ENCODE assay signal across 14 cellular contexts in genomic region chr5:134549714-134550113, GRCh38. TPM values are rescaled to one million over a fixed set of nuclear protein-coding genes. Genes with fewer than 3 reads are reported as not detected.
A peak's percentile ranks its signal among the peaks of the same experiment; 100 is the strongest.
DNase-seq lines count a peak whose midpoint lies in the region; ATAC-seq, FAIRE-seq and TF ChIP-seq lines count a peak whose summit lies in the region.
"Had no signal": no experiment of that assay in that cellular context is flagged by ENCODE, and none has a peak within 500 bp of the region (broad histone marks: within the 10 kb centered on the region; RNA-seq: fewer than 3 reads in every experiment).

No MANE protein-coding gene starts in this region.

- H3K27me3 Mint-ChIP-seq in activated T-cell treated with anti-CD3 and anti-CD28 coated beads, Interleukin-2, amount 50 U/mL, for 4 hours (ENCODE audit: low read depth): no peaks in the 10 kb centered on the region

- no peaks in the 10 kb centered on the region for H3K27me3 ChIP-seq in bronchial epithelial cell (ENCODE audit: control insufficient read depth, insufficient read depth, low read length)

- peak overlapping the region; percentile 90 for H3K27ac Mint-ChIP-seq in stimulated activated effector memory CD8-positive, alpha-beta T cell treated with anti-CD3 and anti-CD28 coated beads, Interleukin-12 subunit alpha, Interleukin-12 subunit beta, amount 100 ng/mL, for 72 hours

- peak; percentile 23 to 34 for ATAC-seq in activated T-cell treated with anti-CD3 and anti-CD28 coated beads, Interleukin-2, amount 50 U/mL, for 4 hours
- peak; percentile 77 for ATAC-seq in stimulated activated effector memory CD8-positive, alpha-beta T cell treated with anti-CD3 and anti-CD28 coated beads, Interleukin-12 subunit alpha, Interleukin-12 subunit beta, amount 100 ng/mL, for 72 hours
- ATAC-seq in GM19351 (IDR thresholded peaks at IDR 0.05; ENCODE audit: unreplicated experiment) (no peak), Right ventricle myocardium superior (ENCODE audit: poor library complexity) (no peak)
- ATAC-seq: Right ventricle myocardium inferior had no signal

- no peak for TF ChIP-seq POLR2A in NB4 (IDR thresholded peaks at IDR 0.05; ENCODE audit: extremely low read depth, insufficient read length)

- no peak overlapping the region for H3K4me3 Mint-ChIP-seq in activated T-cell treated with anti-CD3 and anti-CD28 coated beads, Interleukin-2, amount 50 U/mL, for 4 hours
- no peak overlapping the region for H3K4me3 Mint-ChIP-seq in stimulated activated effector memory CD8-positive, alpha-beta T cell treated with anti-CD3 and anti-CD28 coated beads, Interleukin-12 subunit alpha, Interleukin-12 subunit beta, amount 100 ng/mL, for 72 hours

- H3K4me1 Mint-ChIP-seq in activated T-cell treated with anti-CD3 and anti-CD28 coated beads, Interleukin-2, amount 50 U/mL, for 4 hours (ENCODE audit: low read depth): peaks cover 60% of the 10 kb centered on the region
- peaks cover 60% of the 10 kb centered on the region for H3K4me1 Mint-ChIP-seq in stimulated activated effector memory CD8-positive, alpha-beta T cell treated with anti-CD3 and anti-CD28 coated beads, Interleukin-12 subunit alpha, Interleukin-12 subunit beta, amount 100 ng/mL, for 72 hours

- intact Hi-C loops in Right ventricle myocardium superior (cut with DNase I): no loop called here

- FAIRE-seq in bronchial epithelial cell (lab: Jason Lieb, UNC): no peak

- no peaks in the 10 kb centered on the region for H3K9me3 Mint-ChIP-seq in activated T-cell treated with anti-CD3 and anti-CD28 coated beads, Interleukin-2, amount 50 U/mL, for 4 hours
- H3K9me3 Mint-ChIP-seq in stimulated activated effector memory CD8-positive, alpha-beta T cell treated with anti-CD3 and anti-CD28 coated beads, Interleukin-12 subunit alpha, Interleukin-12 subunit beta, amount 100 ng/mL, for 72 hours: no peaks in the 10 kb centered on the region
- H3K9me3 Mint-ChIP-seq: activated T-helper 2 cell treated with anti-CD3 and anti-CD28 coated beads, Interferon-gamma antibody, Interleukin-2, Interleukin-4, amounts not matched to agents 10 μg/mL and 5 μg/mL and 100 μg/mL, durations not matched to agents 14 hours and 24 hours and 36 hours had no signal

- TF ChIP-seq CTCF in NB4 (IDR thresholded peaks at IDR 0.05; ENCODE audit: low read depth, low read length) (no peak), bronchial epithelial cell (IDR thresholded peaks at IDR 0.05; ENCODE audit: insufficient read depth, low read length, severe bottlenecking) (no peak)

- peaks cover 21% of the 10 kb centered on the region for H3K36me3 Mint-ChIP-seq in activated T-cell treated with anti-CD3 and anti-CD28 coated beads, Interleukin-2, amount 50 U/mL, for 4 hours (ENCODE audit: insufficient read depth)
- peaks cover 62% of the 10 kb centered on the region for H3K36me3 Mint-ChIP-seq in stimulated activated effector memory CD8-positive, alpha-beta T cell treated with anti-CD3 and anti-CD28 coated beads, Interleukin-12 subunit alpha, Interleukin-12 subunit beta, amount 100 ng/mL, for 72 hours

- H3K4me3 ChIP-seq in NB4 (ENCODE audit: low read depth, low read length) (no peak overlapping the region), bronchial epithelial cell (ENCODE audit: low read depth, low read length) (no peak overlapping the region)
- H3K4me3 ChIP-seq: thoracic aorta had no signal

- no peak for DNase-seq in activated T-cell treated with anti-CD3 and anti-CD28 coated beads, Interleukin-2, amount 50 U/mL, for 4 hours
- DNase-seq in activated T-cell treated with anti-CD3 and anti-CD28 coated beads, Interleukin-2, amount 50 U/mL, for 48 hours: no peak
- DNase-seq in NB4 (ENCODE audit: low read depth): peak; percentile 50
- DNase-seq in bronchial epithelial cell (ENCODE audit: low read depth): peak; percentile 42
- no peak for DNase-seq in stimulated activated effector memory CD8-positive, alpha-beta T cell treated with anti-CD3 and anti-CD28 coated beads, Interleukin-12 subunit alpha, Interleukin-12 subunit beta, amount 100 ng/mL, for 72 hours (ENCODE audit: low spot score in 2 of 2)
- no peak for DNase-seq in cortex of kidney (lab: John Stamatoyannopoulos, UW)
- DNase-seq in Right ventricle myocardium superior: no peak
- DNase-seq: dermis blood vessel endothelial cell, midbrain, NCI-H2081 had no signal

- peaks cover 7% of the 10 kb centered on the region for H3K36me3 ChIP-seq in bronchial epithelial cell (ENCODE audit: control insufficient read depth, insufficient read depth, low read length)
- H3K36me3 ChIP-seq: thoracic aorta had no signal

RNA-seq across cellular contexts. Expression of gene JADE2, which starts 24.2 kb away (rescaled TPM):
- total RNA-seq in activated T-cell treated with anti-CD3 and anti-CD28 coated beads, Interleukin-2, amount 50 U/mL, for 4 hours: 10 to 100 TPM; 73.6 to 83.6 (median 76.8) TPM
- total RNA-seq in bronchial epithelial cell: 12.8 and 17.1 TPM in 2 replicates
- 25.9 TPM for total RNA-seq in Right ventricle myocardium superior

Comparison
In these comparisons a context has a peak if more than half of its experiments do, and no peak if none do; other contexts are left out.
1. ATAC-seq: peak in activated T-cell treated with anti-CD3 and anti-CD28 coated beads, Interleukin-2, amount 50 U/mL, for 4 hours (2 of 2) and stimulated activated effector memory CD8-positive, alpha-beta T cell treated with anti-CD3 and anti-CD28 coated beads, Interleukin-12 subunit alpha, Interleukin-12 subunit beta, amount 100 ng/mL, for 72 hours (single experiment); none in GM19351 (single experiment) and Right ventricle myocardium superior (single experiment).
2. DNase-seq: peak in NB4 (single experiment) and bronchial epithelial cell (single experiment); none in activated T-cell treated with anti-CD3 and anti-CD28 coated beads, Interleukin-2, amount 50 U/mL, for 4 hours (single experiment), activated T-cell treated with anti-CD3 and anti-CD28 coated beads, Interleukin-2, amount 50 U/mL, for 48 hours (0 of 2), stimulated activated effector memory CD8-positive, alpha-beta T cell treated with anti-CD3 and anti-CD28 coated beads, Interleukin-12 subunit alpha, Interleukin-12 subunit beta, amount 100 ng/mL, for 72 hours (0 of 2), cortex of kidney (single experiment) and Right ventricle myocardium superior (single experiment).